Comparison of ENCODE assay signal across 8 cellular contexts in genomic region chr10:29409241-29410051, GRCh38.
DNase-seq lines count a peak whose midpoint lies in the region; ATAC-seq and TF ChIP-seq lines count a peak whose summit lies in the region.

No MANE protein-coding gene starts in this region.

- H3K9me3 Mint-ChIP-seq in Caco-2 (ENCODE audit: unreplicated experiment): peaks cover 12% of the 10 kb centered on the region
- peaks cover 8% of the 10 kb centered on the region for H3K9me3 Mint-ChIP-seq in activated naive CD4-positive, alpha-beta T cell treated with anti-CD3 and anti-CD28 coated beads for 36 hours

- TF ChIP-seq CTCF in Caco-2 (IDR thresholded peaks at IDR 0.05; ENCODE audit: insufficient read depth in 1 of 2, low read depth in 1 of 2, low read length in 1 of 2, severe bottlenecking in 1 of 2, unreplicated experiment in 1 of 2) (no peak), HL-60 (IDR thresholded peaks at IDR 0.05; ENCODE audit: insufficient read depth, low read length) (no peak), PC-9 (conservative IDR thresholded peaks at IDR 0.05) (no peak)

- H3K4me3 ChIP-seq in Caco-2 (ENCODE audit: low read depth, low read length) (peak overlapping the region; percentile 96), HL-60 (replicated peaks; ENCODE audit: insufficient read depth, low read length) (peak overlapping the region; percentile 71), PC-9 (peak overlapping the region; percentile 75)

- BruUV-seq in Caco-2 (replicated peaks; lab: Mats Ljungman, UMichigan): no TSS peak
- BruUV-seq in PC-9 (replicated peaks; lab: Mats Ljungman, UMichigan): no TSS peak

- peak overlapping the region; percentile 62 for H3K27ac ChIP-seq in HL-60 (replicated peaks)
- peak overlapping the region; percentile 34; the same call in 1 of the 2 replicates for H3K27ac ChIP-seq in PC-9

- no peaks in the 10 kb centered on the region; the same call in 1 of the 2 replicates for H3F3A ChIP-seq in PC-9 (ENCODE audit: insufficient read depth, low read depth)

- H3K36me3 ChIP-seq in Caco-2 (ENCODE audit: control insufficient read depth, insufficient read depth, low read length) (no peaks in the 10 kb centered on the region), PC-9 (ENCODE audit: low read depth) (no peaks in the 10 kb centered on the region)

- POLR2A ChIA-PET in Caco-2 (lab: Charles Lee): interaction anchor here (0.5 to 1.1 kb wide), 5 partner anchors 23 to 405 kb away, joined by 3 to 6 read pairs (median 4); no protein-coding TSS in a partner anchor
- POLR2A ChIA-PET in PC-9 (lab: Charles Lee; ENCODE audit: unreplicated experiment): interaction anchor here (0.7 kb wide), 1 partner anchor 764 kb away, joined by 3 read pairs; no protein-coding TSS in a partner anchor

- intact Hi-C loops in Caco-2 (cut with micrococcal nuclease; ENCODE audit: unreplicated experiment): no loop called here
- intact Hi-C loops in PC-9 (cut with micrococcal nuclease; ENCODE audit: unreplicated experiment): no loop called here
- intact Hi-C loops in activated naive CD4-positive, alpha-beta T cell treated with anti-CD3 and anti-CD28 coated beads for 36 hours (cut with micrococcal nuclease): loop anchor here (2.0 to 10.0 kb wide), 2 partner anchors 37 to 735 kb away; partner anchors contain the start of gene BAMBI

- H3K9me3 ChIP-seq in Caco-2 (peaks cover 18% of the 10 kb centered on the region), PC-9 (ENCODE audit: insufficient read depth, low read depth) (peaks cover 6% of the 10 kb centered on the region; the same call in 1 of the 2 replicates)

- CTCF ChIA-PET in Caco-2 (lab: Charles Lee): interaction anchor here (0.7 to 1.2 kb wide), 3 partner anchors 22 to 612 kb away, joined by 3 to 4 read pairs (median 3); no protein-coding TSS in a partner anchor
- CTCF ChIA-PET in PC-9 (lab: Charles Lee): no interaction called here
- CTCF ChIA-PET in activated naive CD4-positive, alpha-beta T cell treated with anti-CD3 and anti-CD28 coated beads for 36 hours (lab: Charles Lee): interaction anchor here (0.7 to 2.2 kb wide), 4 partner anchors 17 to 692 kb away, joined by 3 to 8 read pairs (median 5); no protein-coding TSS in a partner anchor

- peaks cover 11% of the 10 kb centered on the region for H3K4me1 Mint-ChIP-seq in Caco-2 (ENCODE audit: low read depth, unreplicated experiment)
- peaks cover 22% of the 10 kb centered on the region for H3K4me1 Mint-ChIP-seq in activated naive CD4-positive, alpha-beta T cell treated with anti-CD3 and anti-CD28 coated beads for 36 hours (ENCODE audit: low read depth)

- H3K4me1 ChIP-seq in Caco-2: 0 out of 2 replicates have a peak, but pooled peaks cover 5% of the 10 kb centered on the region
- peaks cover 4% of the 10 kb centered on the region; the same call in 1 of the 2 replicates for H3K4me1 ChIP-seq in PC-9 (replicated peaks; ENCODE audit: insufficient read depth)

- peak overlapping the region; percentile 91 for H2AFZ ChIP-seq in PC-9

- H3K27me3 ChIP-seq in Caco-2 (replicated peaks; ENCODE audit: control insufficient read depth, insufficient read depth, low read length) (no peaks in the 10 kb centered on the region), HL-60 (ENCODE audit: insufficient read depth, poor library complexity, severe bottlenecking) (no peaks in the 10 kb centered on the region), PC-9 (ENCODE audit: insufficient read depth, low read depth) (no peaks in the 10 kb centered on the region)

- H4K20me1 ChIP-seq in PC-9 (ENCODE audit: insufficient read depth): no peaks in the 10 kb centered on the region

- H3K79me2 ChIP-seq in PC-9 (ENCODE audit: low read depth): 0 out of 2 replicates have a peak, but pooled peaks cover 14% of the 10 kb centered on the region

- H3K4me2 ChIP-seq in PC-9: peak overlapping the region; percentile 93

- peaks cover 22% of the 10 kb centered on the region for H3K36me3 Mint-ChIP-seq in Caco-2 (ENCODE audit: insufficient read depth, unreplicated experiment)
- H3K36me3 Mint-ChIP-seq in activated naive CD4-positive, alpha-beta T cell treated with anti-CD3 and anti-CD28 coated beads for 36 hours (ENCODE audit: low read depth): peaks cover 7% of the 10 kb centered on the region

- H3K9me2 ChIP-seq in PC-9 (ENCODE audit: insufficient read depth): no peaks in the 10 kb centered on the region

- H3K4me3 Mint-ChIP-seq in Caco-2 (ENCODE audit: unreplicated experiment): peak overlapping the region; percentile 100
- peak overlapping the region; percentile 89 for H3K4me3 Mint-ChIP-seq in activated naive CD4-positive, alpha-beta T cell treated with anti-CD3 and anti-CD28 coated beads for 36 hours

- H3K27ac Mint-ChIP-seq in Caco-2 (ENCODE audit: unreplicated experiment): peak overlapping the region; percentile 95
- H3K27ac Mint-ChIP-seq in activated naive CD4-positive, alpha-beta T cell treated with anti-CD3 and anti-CD28 coated beads for 36 hours: peak overlapping the region; percentile 87

- H3K27me3 Mint-ChIP-seq in Caco-2 (ENCODE audit: insufficient read depth, unreplicated experiment): no peaks in the 10 kb centered on the region
- H3K27me3 Mint-ChIP-seq in activated naive CD4-positive, alpha-beta T cell treated with anti-CD3 and anti-CD28 coated beads for 36 hours (ENCODE audit: low read depth): no peaks in the 10 kb centered on the region

- DNase-seq in Caco-2 (peak; percentile 83 to 86), HL-60 (ENCODE audit: low read depth in 1 of 2, low spot score in 1 of 2) (peak; percentile 18 to 59), PC-9 (peak in 1 of 2 experiments; percentile 58), germinal center (ENCODE audit: low spot score) (peak; percentile 57), pons (ENCODE audit: low spot score) (peak; percentile 70), DMS153 treated with DMSO at 0.1 percent for 48 hours (lab: John Stamatoyannopoulos, UW; ENCODE audit: unreplicated experiment) (no peak)
- DNase-seq in activated naive CD4-positive, alpha-beta T cell treated with anti-CD3 and anti-CD28 coated beads for 36 hours: peak; percentile 55

- ATAC-seq in GM19467 (IDR thresholded peaks at IDR 0.05; ENCODE audit: unreplicated experiment): peak; percentile 51
